In genomic region chr9:28808042-28808441, GRCh38 we compare ENCODE assay signal across 17 cellular contexts.
DNase-seq lines count a peak whose midpoint lies in the region; ATAC-seq and TF ChIP-seq lines count a peak whose summit lies in the region.
"Had no signal": no experiment of that assay in that cellular context is flagged by ENCODE, and none has a peak within 500 bp of the region (broad histone marks: within the 10 kb centered on the region; RNA-seq: fewer than 3 reads in every experiment).

No MANE protein-coding gene starts in this region.

- H3K4me2 ChIP-seq in SK-N-SH: peak overlapping the region; percentile 36

- peaks cover 17 to 35% of the 10 kb centered on the region in 2 experiments; a peak in 3 of 4 replicates for H3K4me1 ChIP-seq in SK-N-SH (ENCODE audit: control insufficient read depth in 1 of 2, insufficient read depth in 2 of 2, low read depth in 1 of 2, low read length in 1 of 2)
- peaks cover 12% of the 10 kb centered on the region for H3K4me1 ChIP-seq in foreskin keratinocyte
- no peaks in the 10 kb centered on the region for H3K4me1 ChIP-seq in Caco-2
- H3K4me1 ChIP-seq in CD8-positive, alpha-beta T cell (ENCODE audit: insufficient read depth, low read length): no peaks in the 10 kb centered on the region

- TF ChIP-seq CTCF in SK-N-SH (IDR thresholded peaks at IDR 0.05) (no peak), foreskin keratinocyte (conservative IDR thresholded peaks at IDR 0.05) (no peak), Caco-2 (IDR thresholded peaks at IDR 0.05; ENCODE audit: insufficient read depth in 1 of 2, low read depth in 1 of 2, low read length in 1 of 2, severe bottlenecking in 1 of 2, unreplicated experiment in 1 of 2) (no peak)
- no peak for TF ChIP-seq CTCF in CD8-positive, alpha-beta T cell (IDR thresholded peaks at IDR 0.05)

- no peak overlapping the region for H3K27ac Mint-ChIP-seq in Caco-2 (ENCODE audit: unreplicated experiment)
- no peak overlapping the region for H3K27ac Mint-ChIP-seq in CD8-positive, alpha-beta T cell
- H3K27ac Mint-ChIP-seq: B cell; mesothelial cell of epicardium; stimulated activated naive CD8-positive, alpha-beta T cell treated with anti-CD3 and anti-CD28 coated beads, Interleukin-15, Interleukin-2, amounts not matched to agents 100 ng/mL and 50 ng/mL, for 24 hours had no signal

- H3K27me3 Mint-ChIP-seq in Caco-2 (ENCODE audit: insufficient read depth, unreplicated experiment): no peaks in the 10 kb centered on the region
- no peaks in the 10 kb centered on the region for H3K27me3 Mint-ChIP-seq in CD8-positive, alpha-beta T cell (ENCODE audit: low read depth)
- H3K27me3 Mint-ChIP-seq: B cell; stimulated activated naive CD8-positive, alpha-beta T cell treated with anti-CD3 and anti-CD28 coated beads, Interleukin-15, Interleukin-2, amounts not matched to agents 100 ng/mL and 50 ng/mL, for 24 hours had no signal

- H3K36me3 ChIP-seq in SK-N-SH (replicated peaks in 1 of 2; ENCODE audit: control insufficient read depth in 1 of 2, insufficient read depth in 2 of 2, low read length in 1 of 2): no peaks in the 10 kb centered on the region
- H3K36me3 ChIP-seq in Caco-2 (ENCODE audit: control insufficient read depth, insufficient read depth, low read length): no peaks in the 10 kb centered on the region
- H3K36me3 ChIP-seq in CD8-positive, alpha-beta T cell (ENCODE audit: insufficient read depth, low read length): no peaks in the 10 kb centered on the region

- H3K9me3 Mint-ChIP-seq in Caco-2 (ENCODE audit: unreplicated experiment): no peaks in the 10 kb centered on the region
- no peaks in the 10 kb centered on the region for H3K9me3 Mint-ChIP-seq in CD8-positive, alpha-beta T cell

- intact Hi-C loops in Caco-2 (cut with micrococcal nuclease; ENCODE audit: unreplicated experiment): no loop called here
- intact Hi-C loops in CD8-positive, alpha-beta T cell (cut with DNase I, micrococcal nuclease): no loop called here

- ATAC-seq in foreskin keratinocyte: peak; percentile 71
- ATAC-seq in CD8-positive, alpha-beta T cell: no peak
- ATAC-seq: Right ventricle myocardium inferior had no signal

- no TSS peak for BruUV-seq in Caco-2 (replicated peaks; lab: Mats Ljungman, UMichigan)

- H3K27ac ChIP-seq in SK-N-SH (ENCODE audit: low read depth in 2 of 2, low read length in 1 of 2) (peak overlapping the region; percentile 86 to 94), foreskin keratinocyte (no peak overlapping the region)
- no peak overlapping the region for H3K27ac ChIP-seq in CD8-positive, alpha-beta T cell (ENCODE audit: low read depth, low read length)
- H3K27ac ChIP-seq: VCaP had no signal

- H2AFZ ChIP-seq in SK-N-SH (ENCODE audit: low read depth): no peak overlapping the region

- H3K4me3 Mint-ChIP-seq in Caco-2 (ENCODE audit: unreplicated experiment): no peak overlapping the region
- H3K4me3 Mint-ChIP-seq in CD8-positive, alpha-beta T cell: no peak overlapping the region
- H3K4me3 Mint-ChIP-seq: B cell; mesothelial cell of epicardium; stimulated activated naive CD8-positive, alpha-beta T cell treated with anti-CD3 and anti-CD28 coated beads, Interleukin-15, Interleukin-2, amounts not matched to agents 100 ng/mL and 50 ng/mL, for 24 hours had no signal

- H3K27me3 ChIP-seq in SK-N-SH (ENCODE audit: insufficient read depth): no peaks in the 10 kb centered on the region
- peaks cover 19% of the 10 kb centered on the region for H3K27me3 ChIP-seq in foreskin keratinocyte
- no peaks in the 10 kb centered on the region for H3K27me3 ChIP-seq in Caco-2 (replicated peaks; ENCODE audit: control insufficient read depth, insufficient read depth, low read length)
- H3K27me3 ChIP-seq in CD8-positive, alpha-beta T cell (ENCODE audit: insufficient read depth, low read length): no peaks in the 10 kb centered on the region

- POLR2A ChIA-PET in SK-N-SH (lab: Yijun Ruan, JAX) (no interaction called here), Caco-2 (lab: Charles Lee) (no interaction called here)
- POLR2A ChIA-PET in CD8-positive, alpha-beta T cell (lab: Charles Lee): no interaction called here

- H3K9me2 ChIP-seq in SK-N-SH: no peaks in the 10 kb centered on the region

- H3F3A ChIP-seq in SK-N-SH (replicated peaks; ENCODE audit: insufficient read depth): peaks cover 48% of the 10 kb centered on the region

- H3K79me2 ChIP-seq in SK-N-SH (ENCODE audit: insufficient read depth): no peaks in the 10 kb centered on the region

- peak; percentile 98 to 99 for TF ChIP-seq EP300 in SK-N-SH (IDR thresholded peaks at IDR 0.05; ENCODE audit: borderline replicate concordance in 1 of 2, low read depth in 1 of 2, low read length in 1 of 2)

- no peaks in the 10 kb centered on the region for H3K4me1 Mint-ChIP-seq in Caco-2 (ENCODE audit: low read depth, unreplicated experiment)
- no peaks in the 10 kb centered on the region for H3K4me1 Mint-ChIP-seq in CD8-positive, alpha-beta T cell (ENCODE audit: low read depth)
- H3K4me1 Mint-ChIP-seq: B cell had no signal

- H3K9ac ChIP-seq in SK-N-SH: peak overlapping the region; percentile 30; the same call in 1 of the 2 replicates

- H4K20me1 ChIP-seq in SK-N-SH (ENCODE audit: insufficient read depth): peaks cover 3% of the 10 kb centered on the region

- CTCF ChIA-PET in SK-N-SH (lab: Yijun Ruan, JAX): interaction anchor here (1.8 kb wide), 1 partner anchor 1082 kb away, joined by 4 read pairs; no protein-coding TSS in a partner anchor
- CTCF ChIA-PET in Caco-2 (lab: Charles Lee): no interaction called here
- CTCF ChIA-PET in CD8-positive, alpha-beta T cell (lab: Charles Lee): no interaction called here

- H3K4me3 ChIP-seq in SK-N-SH (ENCODE audit: low read depth in 2 of 2, low read length in 1 of 2): no peak overlapping the region; a peak in 1 of 4 replicates
- no peak overlapping the region for H3K4me3 ChIP-seq in Caco-2 (ENCODE audit: low read depth, low read length)
- no peak overlapping the region for H3K4me3 ChIP-seq in CD8-positive, alpha-beta T cell (ENCODE audit: low read depth, low read length)

- H3K9me3 ChIP-seq in SK-N-SH: no peaks in the 10 kb centered on the region
- H3K9me3 ChIP-seq in Caco-2: no peaks in the 10 kb centered on the region
- H3K9me3 ChIP-seq in CD8-positive, alpha-beta T cell (ENCODE audit: low read length): no peaks in the 10 kb centered on the region

- TF ChIP-seq RAD21 in SK-N-SH (IDR thresholded peaks at IDR 0.05; ENCODE audit: low read length): peak; percentile 13; the same call in 1 of the 2 replicates

- DNase-seq in A172 (ENCODE audit: low spot score): peak; percentile 63
- peak; percentile 89 for DNase-seq in LHCN-M2 (ENCODE audit: low read depth)
- peak; percentile 48 for DNase-seq in SK-N-SH
- peak; percentile 45 to 69 for DNase-seq in foreskin keratinocyte
- DNase-seq in NCI-H1048 (lab: John Stamatoyannopoulos, UW): no peak
- DNase-seq in Caco-2: no peak
- DNase-seq in CD8-positive, alpha-beta T cell: no peak
- no peak for DNase-seq in HT-29 (ENCODE audit: low spot score)
- DNase-seq: activated T-cell treated with anti-CD3 and anti-CD28 coated beads for 4 hours, aorta, NCI-H2029 treated with DMSO at 0.1 percent for 48 hours, retina had no signal

- H3K36me3 Mint-ChIP-seq in Caco-2 (ENCODE audit: insufficient read depth, unreplicated experiment): no peaks in the 10 kb centered on the region
- no peaks in the 10 kb centered on the region for H3K36me3 Mint-ChIP-seq in CD8-positive, alpha-beta T cell
- H3K36me3 Mint-ChIP-seq: mesothelial cell of epicardium had no signal

TF ChIP-seq in SK-N-SH, 30 proteins besides CTCF, POLR2A, EP300 and RAD21 (continues in another document):
- TF ChIP-seq SMC3 (IDR thresholded peaks at IDR 0.05; ENCODE audit: low read depth, low read length) (no peak), EZH2phosphoT487 (IDR thresholded peaks at IDR 0.05; ENCODE audit: borderline replicate concordance, low read depth) (no peak), NFIC (IDR thresholded peaks at IDR 0.05; ENCODE audit: borderline replicate concordance) (peak; percentile 86), CHD2 (IDR thresholded peaks at IDR 0.05; ENCODE audit: low read length, partially characterized antibody) (peak; percentile 80), USF2 (IDR thresholded peaks at IDR 0.05; ENCODE audit: borderline replicate concordance, low read depth, low read length) (no peak), TAF1 (IDR thresholded peaks at IDR 0.05; ENCODE audit: borderline replicate concordance, low read depth, low read length) (peak; percentile 33; the same call in 1 of the 2 replicates), TEAD4 (IDR thresholded peaks at IDR 0.05; ENCODE audit: borderline replicate concordance, insufficient read depth) (peak; percentile 99)
- TF ChIP-seq, protein P1, sequence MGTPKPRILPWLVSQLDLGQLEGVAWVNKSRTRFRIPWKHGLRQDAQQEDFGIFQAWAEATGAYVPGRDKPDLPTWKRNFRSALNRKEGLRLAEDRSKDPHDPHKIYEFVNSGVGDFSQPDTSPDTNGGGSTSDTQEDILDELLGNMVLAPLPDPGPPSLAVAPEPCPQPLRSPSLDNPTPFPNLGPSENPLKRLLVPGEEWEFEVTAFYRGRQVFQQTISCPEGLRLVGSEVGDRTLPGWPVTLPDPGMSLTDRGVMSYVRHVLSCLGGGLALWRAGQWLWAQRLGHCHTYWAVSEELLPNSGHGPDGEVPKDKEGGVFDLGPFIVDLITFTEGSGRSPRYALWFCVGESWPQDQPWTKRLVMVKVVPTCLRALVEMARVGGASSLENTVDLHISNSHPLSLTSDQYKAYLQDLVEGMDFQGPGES (IDR thresholded peaks at IDR 0.05; ENCODE audit: low read depth, low read length): no peak
- TF ChIP-seq, protein P2, sequence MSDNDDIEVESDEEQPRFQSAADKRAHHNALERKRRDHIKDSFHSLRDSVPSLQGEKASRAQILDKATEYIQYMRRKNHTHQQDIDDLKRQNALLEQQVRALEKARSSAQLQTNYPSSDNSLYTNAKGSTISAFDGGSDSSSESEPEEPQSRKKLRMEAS (IDR thresholded peaks at IDR 0.05; ENCODE audit: low read depth): peak; percentile 72
- TF ChIP-seq, protein P3, sequence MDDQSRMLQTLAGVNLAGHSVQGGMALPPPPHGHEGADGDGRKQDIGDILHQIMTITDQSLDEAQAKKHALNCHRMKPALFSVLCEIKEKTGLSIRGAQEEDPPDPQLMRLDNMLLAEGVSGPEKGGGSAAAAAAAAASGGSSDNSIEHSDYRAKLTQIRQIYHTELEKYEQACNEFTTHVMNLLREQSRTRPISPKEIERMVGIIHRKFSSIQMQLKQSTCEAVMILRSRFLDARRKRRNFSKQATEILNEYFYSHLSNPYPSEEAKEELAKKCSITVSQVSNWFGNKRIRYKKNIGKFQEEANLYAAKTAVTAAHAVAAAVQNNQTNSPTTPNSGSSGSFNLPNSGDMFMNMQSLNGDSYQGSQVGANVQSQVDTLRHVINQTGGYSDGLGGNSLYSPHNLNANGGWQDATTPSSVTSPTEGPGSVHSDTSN (IDR thresholded peaks at IDR 0.05): peak; percentile 99

Comparison
In these comparisons a context has a peak if more than half of its experiments do, and no peak if none do; other contexts are left out.
1. DNase-seq: peak in A172 (single experiment), LHCN-M2 (single experiment), SK-N-SH (single experiment) and foreskin keratinocyte (2 of 2); none in NCI-H1048 (single experiment), Caco-2 (0 of 2), CD8-positive, alpha-beta T cell (0 of 7) and HT-29 (single experiment).
2. H3K27ac ChIP-seq: peak in SK-N-SH (2 of 2); none in foreskin keratinocyte (single experiment) and CD8-positive, alpha-beta T cell (single experiment).